ENCODE assay signal across 40 cellular contexts in genomic region chr4:17521595-17521994, GRCh38. TPM values are rescaled to one million over a fixed set of nuclear protein-coding genes. Genes with fewer than 3 reads are reported as not detected.
"Had no signal": no experiment of that assay in that cellular context is flagged by ENCODE, and none has a peak within 500 bp of the region (broad histone marks: within the 10 kb centered on the region; RNA-seq: fewer than 3 reads in every experiment).

No MANE protein-coding gene starts in this region.

- H3K9me3 ChIP-seq: MG63 had no signal

- DNase-seq: Karpas-422, Kasumi-1, MG63, MM.1S, MV-4-11, NCI-H1048, NCI-H1092, NCI-H1092 treated with DMSO at 0.1 percent for 48 hours, NCI-H1105, NCI-H1105 treated with DMSO at 0.1 percent for 48 hours, NCI-H1417, NCI-H1417 treated with DMSO at 0.1 percent for 48 hours, NCI-H1436, NCI-H1436 treated with DMSO at 0.1 percent for 48 hours, NCI-H146, NCI-H1694, NCI-H1694 treated with DMSO at 0.1 percent for 48 hours, NCI-H187, NCI-H187 treated with DMSO at 0.1 percent for 48 hours, NCI-H1930, NCI-H2029, NCI-H2029 treated with DMSO at 0.1 percent for 48 hours, NCI-H2081, NCI-H2081 treated with DMSO at 0.1 percent for 48 hours, NCI-H2107, NCI-H2171, NCI-H2171 treated with DMSO at 0.1 percent for 48 hours, NCI-H2227 treated with DMSO at 0.1 percent for 48 hours, NCI-H226, NCI-H345, NCI-H446, NCI-H446 treated with DMSO at 0.1 percent for 48 hours, NCI-H510A, NCI-H510A treated with DMSO at 0.1 percent for 48 hours, NCI-H524, NCI-H524 treated with DMSO at 0.1 percent for 48 hours had no signal

- H3K27me3 ChIP-seq: MG63 had no signal

- H3K4me3 ChIP-seq: MG63 had no signal

- H3K36me3 ChIP-seq: MG63 had no signal

RNA-seq across cellular contexts. Expression of gene CLRN2, which starts 6.6 kb away (rescaled TPM):
- total RNA-seq: LHCN-M2, M059J, MCF 10A, NCI-H460 had no signal
